18 cellular contexts compared by ENCODE assay signal in the genomic region with DNA sequence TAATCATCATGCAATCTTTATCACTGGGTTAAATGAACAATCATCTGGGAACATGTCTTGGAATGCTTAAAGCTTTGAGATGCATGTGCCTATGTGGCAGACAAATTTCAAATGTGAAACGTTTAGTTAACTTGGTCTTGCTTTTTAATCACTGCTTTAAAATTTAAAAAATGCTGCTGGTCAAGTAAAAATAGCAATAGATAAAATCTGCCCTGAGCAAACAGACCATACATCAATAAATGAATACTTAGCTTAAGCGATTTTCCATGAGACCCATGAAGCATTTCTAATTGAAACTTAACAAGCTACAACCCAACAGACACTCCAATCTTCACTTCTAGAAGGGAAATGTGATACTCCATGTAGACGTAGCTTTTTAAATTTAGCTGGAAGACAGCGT. TPM values are rescaled to one million over a fixed set of nuclear protein-coding genes. Genes with fewer than 3 reads are reported as not detected.
"Had no signal": no experiment of that assay in that cellular context is flagged by ENCODE, and none has a peak within 500 bp of the region (broad histone marks: within the 10 kb centered on the region; RNA-seq: fewer than 3 reads in every experiment).

No MANE protein-coding gene starts in this region.

- H3K27ac Mint-ChIP-seq: activated naive CD8-positive, alpha-beta T cell treated with anti-CD3 and anti-CD28 coated beads for 36 hours; effector memory CD8-positive, alpha-beta T cell; neural progenitor cell had no signal

- DNase-seq: activated CD4-positive, alpha-beta T cell treated with anti-CD3 and anti-CD28 coated beads, Interleukin-2, amount 50 U/mL, for 1 hour; activated CD4-positive, CD25-positive, alpha-beta regulatory T cell; activated CD8-positive, alpha-beta memory T cell treated with anti-CD3 and anti-CD28 coated beads for 24 hours; activated naive CD8-positive, alpha-beta T cell treated with anti-CD3 and anti-CD28 coated beads for 36 hours; anterior cingulate cortex; dermis blood vessel endothelial cell; effector memory CD8-positive, alpha-beta T cell; left lung; pancreas; right cardiac atrium; small intestine; stimulated activated CD4-positive, alpha-beta T cell treated with anti-CD3 and anti-CD28 coated beads, Interleukin-4, amount 100 ng/mL, for 24 hours; stimulated activated naive CD4-positive, alpha-beta T cell treated with Interleukin-2 at 50 U/mL for 16 hours; transverse colon had no signal

- H3K4me3 Mint-ChIP-seq: activated naive CD8-positive, alpha-beta T cell treated with anti-CD3 and anti-CD28 coated beads for 36 hours; effector memory CD8-positive, alpha-beta T cell had no signal

- H3K36me3 Mint-ChIP-seq: activated naive CD8-positive, alpha-beta T cell treated with anti-CD3 and anti-CD28 coated beads for 36 hours had no signal

- H3K9me3 ChIP-seq: left lung, pancreas, transverse colon had no signal

- H3K4me1 ChIP-seq: pancreas had no signal

- H3K36me3 ChIP-seq: left lung, neural progenitor cell, pancreas, transverse colon had no signal

- H3K27ac ChIP-seq: neural progenitor cell, pancreas, transverse colon had no signal

- ATAC-seq: effector memory CD8-positive, alpha-beta T cell; left lung; pancreas had no signal

- FAIRE-seq: bronchial epithelial cell, frontal cortex, pancreas, small intestine had no signal

- H3K4me3 ChIP-seq: left lung, neural progenitor cell, pancreas, transverse colon had no signal

RNA-seq across cellular contexts. Expression of gene KL, which starts 1.9 kb away (rescaled TPM):
- total RNA-seq: bronchial epithelial cell, myocyte had no signal
